ENCODE assay signal across 1 cellular context in genomic region chr3:32684800-32685603, GRCh38.
TF ChIP-seq lines count a peak whose summit lies in the region.

CNOT10 (plus strand) TSS chr3:32685188; CDS start chr3:32685461, 273 bp downstream.

TF ChIP-seq in H1, 55 proteins besides CTCF, POLR2A, EP300 and RAD21:
- TF ChIP-seq FOSL1 (IDR thresholded peaks at IDR 0.05; ENCODE audit: insufficient read depth, low read depth, low read length) (no peak), KDM1A (IDR thresholded peaks at IDR 0.05; ENCODE audit: borderline replicate concordance, low read length) (no peak), TEAD4 (IDR thresholded peaks at IDR 0.05; ENCODE audit: low read depth, low read length) (no peak), CHD1 (IDR thresholded peaks at IDR 0.05; ENCODE audit: low read depth, low read length) (peak; percentile 65; the same call in 1 of the 2 replicates), GABPA (IDR thresholded peaks at IDR 0.05; ENCODE audit: borderline replicate concordance, insufficient read depth, low read length) (peak; percentile 88; the same call in 1 of the 2 replicates), EGR1 (IDR thresholded peaks at IDR 0.05; ENCODE audit: borderline replicate concordance, low read depth, low read length) (peak; percentile 87), SIX5 (IDR thresholded peaks at IDR 0.05; ENCODE audit: low read depth, low read length) (no peak), CEBPB (IDR thresholded peaks at IDR 0.05; ENCODE audit: low read depth, low read length) (no peak), ATF2 (IDR thresholded peaks at IDR 0.05; ENCODE audit: low read length) (no peak), SRF (IDR thresholded peaks at IDR 0.05; ENCODE audit: low read depth, low read length) (no peak), SP1 (IDR thresholded peaks at IDR 0.05; ENCODE audit: low read depth, low read length) (0 out of 2 replicates have a peak, but pooled peaks have one; percentile 8), EZH2 (IDR thresholded peaks at IDR 0.05; ENCODE audit: low read depth, low read length, severe bottlenecking) (no peak), TAF7 (optimal IDR thresholded peaks at IDR 0.05; ENCODE audit: borderline replicate concordance, low read depth, low read length) (no peak), SP4 (IDR thresholded peaks at IDR 0.05; ENCODE audit: low read length) (no peak; the same call in 1 of the 2 replicates), YY1 (IDR thresholded peaks at IDR 0.05; ENCODE audit: low read depth, low read length) (no peak; the same call in 1 of the 2 replicates), SIN3A (conservative IDR thresholded peaks at IDR 0.05 in 1 of 2, IDR thresholded peaks at IDR 0.05 in 1 of 2; ENCODE audit: low read depth in 1 of 2, low read length in 2 of 2) (peak; percentile 21 to 86; a peak in 2 of 4 replicates), RBBP5 (IDR thresholded peaks at IDR 0.05; ENCODE audit: borderline replicate concordance, low read depth, low read length) (peak; percentile 95; the same call in 1 of the 2 replicates), E2F6 (IDR thresholded peaks at IDR 0.05) (peak; percentile 91), HDAC2 (IDR thresholded peaks at IDR 0.05; ENCODE audit: borderline replicate concordance in 1 of 2, low read depth in 2 of 2, low read length in 2 of 2) (peak in 1 of 2 experiments; percentile 84; a peak in 2 of 4 replicates), ZNF274 (IDR thresholded peaks at IDR 0.05; ENCODE audit: borderline replicate concordance, extremely low read depth, low read length) (no peak), SP2 (IDR thresholded peaks at IDR 0.05; ENCODE audit: low read length) (no peak), CTBP2 (IDR thresholded peaks at IDR 0.05; ENCODE audit: borderline replicate concordance, insufficient read depth, insufficient read length, low read length) (peak; percentile 14), KDM4A (IDR thresholded peaks at IDR 0.05; ENCODE audit: low read depth, low read length, severe bottlenecking) (peak; percentile 93), RNF2 (IDR thresholded peaks at IDR 0.05; ENCODE audit: borderline replicate concordance, low read depth, low read length, missing control alignments, poor library complexity, severe bottlenecking) (no peak), RXRA (IDR thresholded peaks at IDR 0.05; ENCODE audit: insufficient read depth, low read depth, low read length) (no peak), TBP (IDR thresholded peaks at IDR 0.05; ENCODE audit: low read depth, low read length) (peak; percentile 62), RFX5 (IDR thresholded peaks at IDR 0.05; ENCODE audit: borderline replicate concordance, low read depth, low read length) (no peak), CHD7 (IDR thresholded peaks at IDR 0.05; ENCODE audit: insufficient replicate concordance, low read length) (no peak), HDAC6 (IDR thresholded peaks at IDR 0.05; ENCODE audit: low read depth, low read length) (no peak), POU5F1 (IDR thresholded peaks at IDR 0.05; ENCODE audit: low read depth, low read length) (no peak), CHD2 (IDR thresholded peaks at IDR 0.05; ENCODE audit: low read length) (no peak), PHF8 (conservative IDR thresholded peaks at IDR 0.05; ENCODE audit: low read depth, low read length) (peak; percentile 43), JUND (IDR thresholded peaks at IDR 0.05; ENCODE audit: low read length) (peak; percentile 70; the same call in 1 of the 2 replicates), NRF1 (IDR thresholded peaks at IDR 0.05; ENCODE audit: low read depth, low read length) (no peak), SIRT6 (IDR thresholded peaks at IDR 0.05; ENCODE audit: low read length) (no peak), JUN (IDR thresholded peaks at IDR 0.05; ENCODE audit: low read depth, low read length) (no peak), SUZ12 (IDR thresholded peaks at IDR 0.05; ENCODE audit: low read length) (no peak; the same call in 1 of the 2 replicates), CBX8 (IDR thresholded peaks at IDR 0.05; ENCODE audit: borderline replicate concordance, low read depth, low read length) (no peak), KDM5A (IDR thresholded peaks at IDR 0.05; ENCODE audit: low read length) (no peak), BACH1 (IDR thresholded peaks at IDR 0.05; ENCODE audit: low read length) (no peak; the same call in 1 of the 2 replicates), NANOG (IDR thresholded peaks at IDR 0.05; ENCODE audit: insufficient read depth, low read depth, low read length, poor library complexity, severe bottlenecking) (no peak), BCL11A (IDR thresholded peaks at IDR 0.05; ENCODE audit: low read depth in 2 of 2, low read length in 2 of 2) (no peak), TAF1 (IDR thresholded peaks at IDR 0.05; ENCODE audit: low read depth, low read length) (peak; percentile 74), ASH2L (IDR thresholded peaks at IDR 0.05; ENCODE audit: low read length) (peak; percentile 94), USF2 (IDR thresholded peaks at IDR 0.05; ENCODE audit: low read length) (no peak), CREB1 (IDR thresholded peaks at IDR 0.05) (peak; percentile 75), GTF2F1 (IDR thresholded peaks at IDR 0.05; ENCODE audit: borderline replicate concordance, low read depth, low read length) (no peak), MAFK (IDR thresholded peaks at IDR 0.05; ENCODE audit: low read depth, low read length) (no peak), POLR2AphosphoS5 (IDR thresholded peaks at IDR 0.05; ENCODE audit: low read depth, low read length) (peak; percentile 72; the same call in 1 of the 2 replicates), SAP30 (IDR thresholded peaks at IDR 0.05; ENCODE audit: insufficient read depth, insufficient replicate concordance, low read length) (no peak), BRCA1 (IDR thresholded peaks at IDR 0.05; ENCODE audit: low read depth, low read length) (no peak), CBX5 (IDR thresholded peaks at IDR 0.05; ENCODE audit: low read depth, low read length) (no peak), TCF12 (IDR thresholded peaks at IDR 0.05; ENCODE audit: low read depth, low read length) (no peak)
- TF ChIP-seq, protein P1, sequence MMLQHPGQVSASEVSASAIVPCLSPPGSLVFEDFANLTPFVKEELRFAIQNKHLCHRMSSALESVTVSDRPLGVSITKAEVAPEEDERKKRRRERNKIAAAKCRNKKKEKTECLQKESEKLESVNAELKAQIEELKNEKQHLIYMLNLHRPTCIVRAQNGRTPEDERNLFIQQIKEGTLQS (IDR thresholded peaks at IDR 0.05; ENCODE audit: insufficient read depth, low read depth, low read length) = no peak
- TF ChIP-seq, protein P2, sequence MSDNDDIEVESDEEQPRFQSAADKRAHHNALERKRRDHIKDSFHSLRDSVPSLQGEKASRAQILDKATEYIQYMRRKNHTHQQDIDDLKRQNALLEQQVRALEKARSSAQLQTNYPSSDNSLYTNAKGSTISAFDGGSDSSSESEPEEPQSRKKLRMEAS (IDR thresholded peaks at IDR 0.05) = peak; percentile 77
